1 cellular context compared by ENCODE assay signal in the genomic region with DNA sequence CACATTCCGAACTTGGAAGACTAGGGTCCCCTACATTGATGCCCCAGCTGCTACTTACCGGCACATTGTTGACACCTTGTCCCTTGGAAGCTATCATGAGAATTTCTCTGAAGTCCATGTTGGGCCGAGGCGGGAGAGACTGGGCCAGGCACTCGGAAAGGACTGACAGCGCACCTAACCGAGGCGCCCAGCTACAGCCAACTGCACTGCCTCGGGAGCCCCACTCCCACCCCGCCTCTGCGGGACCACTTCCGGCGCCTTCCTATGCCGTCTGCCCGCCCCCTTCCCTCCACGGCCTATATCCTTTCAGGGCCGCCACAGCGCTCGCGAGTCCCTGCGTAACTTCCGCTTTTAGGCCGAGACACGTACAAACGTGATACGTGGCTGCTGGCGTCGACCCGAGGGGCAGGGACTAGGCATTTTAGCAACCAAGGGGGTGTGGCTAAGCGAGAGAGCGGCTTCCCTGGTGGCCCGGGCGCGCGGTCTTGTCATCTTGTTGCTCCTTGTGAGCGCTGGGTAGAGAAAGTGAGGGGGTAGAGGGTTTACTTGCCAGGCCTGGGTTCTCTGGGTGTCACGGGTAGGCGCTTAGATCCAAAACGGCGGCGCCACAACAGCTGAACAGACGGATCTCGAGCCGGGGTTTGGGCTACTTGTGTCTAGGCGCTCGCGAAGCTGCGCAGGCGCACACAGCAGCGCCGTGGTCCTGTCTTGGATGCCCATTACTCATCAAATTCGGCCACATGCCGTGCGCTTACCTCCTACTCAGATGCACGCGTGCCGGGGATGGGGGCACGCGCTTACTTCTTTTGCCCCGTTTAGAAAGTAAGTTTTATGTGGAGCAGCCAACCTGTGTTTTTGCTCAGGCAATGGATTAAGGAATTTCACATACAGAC.
TF ChIP-seq lines count a peak whose summit lies in the region.

A gene with protein sequence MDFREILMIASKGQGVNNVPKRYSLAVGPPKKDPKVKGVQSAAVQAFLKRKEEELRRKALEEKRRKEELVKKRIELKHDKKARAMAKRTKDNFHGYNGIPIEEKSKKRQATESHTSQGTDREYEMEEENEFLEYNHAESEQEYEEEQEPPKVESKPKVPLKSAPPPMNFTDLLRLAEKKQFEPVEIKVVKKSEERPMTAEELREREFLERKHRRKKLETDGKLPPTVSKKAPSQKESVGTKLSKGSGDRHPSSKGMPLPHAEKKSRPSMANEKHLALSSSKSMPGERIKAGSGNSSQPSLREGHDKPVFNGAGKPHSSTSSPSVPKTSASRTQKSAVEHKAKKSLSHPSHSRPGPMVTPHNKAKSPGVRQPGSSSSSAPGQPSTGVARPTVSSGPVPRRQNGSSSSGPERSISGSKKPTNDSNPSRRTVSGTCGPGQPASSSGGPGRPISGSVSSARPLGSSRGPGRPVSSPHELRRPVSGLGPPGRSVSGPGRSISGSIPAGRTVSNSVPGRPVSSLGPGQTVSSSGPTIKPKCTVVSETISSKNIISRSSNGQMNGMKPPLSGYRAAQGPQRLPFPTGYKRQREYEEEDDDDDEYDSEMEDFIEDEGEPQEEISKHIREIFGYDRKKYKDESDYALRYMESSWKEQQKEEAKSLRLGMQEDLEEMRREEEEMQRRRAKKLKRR (minus strand): TSS at position 203 of the 893 bp plus-strand sequence. CDS start 85 bp downstream, at position 118.

TF ChIP-seq in HepG2, 621 proteins besides CTCF, POLR2A, EP300 and RAD21 (continued from another document and continues in another):
- TF ChIP-seq, protein P1, sequence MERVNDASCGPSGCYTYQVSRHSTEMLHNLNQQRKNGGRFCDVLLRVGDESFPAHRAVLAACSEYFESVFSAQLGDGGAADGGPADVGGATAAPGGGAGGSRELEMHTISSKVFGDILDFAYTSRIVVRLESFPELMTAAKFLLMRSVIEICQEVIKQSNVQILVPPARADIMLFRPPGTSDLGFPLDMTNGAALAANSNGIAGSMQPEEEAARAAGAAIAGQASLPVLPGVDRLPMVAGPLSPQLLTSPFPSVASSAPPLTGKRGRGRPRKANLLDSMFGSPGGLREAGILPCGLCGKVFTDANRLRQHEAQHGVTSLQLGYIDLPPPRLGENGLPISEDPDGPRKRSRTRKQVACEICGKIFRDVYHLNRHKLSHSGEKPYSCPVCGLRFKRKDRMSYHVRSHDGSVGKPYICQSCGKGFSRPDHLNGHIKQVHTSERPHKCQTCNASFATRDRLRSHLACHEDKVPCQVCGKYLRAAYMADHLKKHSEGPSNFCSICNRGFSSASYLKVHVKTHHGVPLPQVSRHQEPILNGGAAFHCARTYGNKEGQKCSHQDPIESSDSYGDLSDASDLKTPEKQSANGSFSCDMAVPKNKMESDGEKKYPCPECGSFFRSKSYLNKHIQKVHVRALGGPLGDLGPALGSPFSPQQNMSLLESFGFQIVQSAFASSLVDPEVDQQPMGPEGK (CRISPR knock-in tag; IDR thresholded peaks at IDR 0.05): peak; percentile 70
- TF ChIP-seq RFXAP (CRISPR knock-in tag; IDR thresholded peaks at IDR 0.05; ENCODE audit: borderline replicate concordance): no peak
- TF ChIP-seq ZNF607 (CRISPR knock-in tag; IDR thresholded peaks at IDR 0.05; ENCODE audit: borderline replicate concordance): no peak
- TF ChIP-seq, protein P2, sequence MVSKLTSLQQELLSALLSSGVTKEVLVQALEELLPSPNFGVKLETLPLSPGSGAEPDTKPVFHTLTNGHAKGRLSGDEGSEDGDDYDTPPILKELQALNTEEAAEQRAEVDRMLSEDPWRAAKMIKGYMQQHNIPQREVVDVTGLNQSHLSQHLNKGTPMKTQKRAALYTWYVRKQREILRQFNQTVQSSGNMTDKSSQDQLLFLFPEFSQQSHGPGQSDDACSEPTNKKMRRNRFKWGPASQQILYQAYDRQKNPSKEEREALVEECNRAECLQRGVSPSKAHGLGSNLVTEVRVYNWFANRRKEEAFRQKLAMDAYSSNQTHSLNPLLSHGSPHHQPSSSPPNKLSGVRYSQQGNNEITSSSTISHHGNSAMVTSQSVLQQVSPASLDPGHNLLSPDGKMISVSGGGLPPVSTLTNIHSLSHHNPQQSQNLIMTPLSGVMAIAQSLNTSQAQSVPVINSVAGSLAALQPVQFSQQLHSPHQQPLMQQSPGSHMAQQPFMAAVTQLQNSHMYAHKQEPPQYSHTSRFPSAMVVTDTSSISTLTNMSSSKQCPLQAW (CRISPR knock-in tag; IDR thresholded peaks at IDR 0.05): peak; percentile 83; the same call in 1 of the 2 replicates
- TF ChIP-seq RFX3 (CRISPR knock-in tag; IDR thresholded peaks at IDR 0.05): no peak; the same call in 1 of the 2 replicates
- no peak for TF ChIP-seq TCF12 (IDR thresholded peaks at IDR 0.05)
- TF ChIP-seq TCF12 (CRISPR knock-in tag; IDR thresholded peaks at IDR 0.05): no peak
- TF ChIP-seq TEAD2 (CRISPR knock-in tag; IDR thresholded peaks at IDR 0.05): no peak
- peak; percentile 100 for TF ChIP-seq ZBTB21 (CRISPR knock-in tag; IDR thresholded peaks at IDR 0.05)
- TF ChIP-seq KLF6 (CRISPR knock-in tag; IDR thresholded peaks at IDR 0.05): no peak; the same call in 1 of the 2 replicates
- peak; percentile 65; the same call in 1 of the 2 replicates for TF ChIP-seq ZBTB20 (CRISPR knock-in tag; IDR thresholded peaks at IDR 0.05; ENCODE audit: borderline replicate concordance, low read depth)
- TF ChIP-seq HNF4A (CRISPR knock-in tag; IDR thresholded peaks at IDR 0.05): peak; percentile 5; the same call in 1 of the 2 replicates
- TF ChIP-seq, protein P3, sequence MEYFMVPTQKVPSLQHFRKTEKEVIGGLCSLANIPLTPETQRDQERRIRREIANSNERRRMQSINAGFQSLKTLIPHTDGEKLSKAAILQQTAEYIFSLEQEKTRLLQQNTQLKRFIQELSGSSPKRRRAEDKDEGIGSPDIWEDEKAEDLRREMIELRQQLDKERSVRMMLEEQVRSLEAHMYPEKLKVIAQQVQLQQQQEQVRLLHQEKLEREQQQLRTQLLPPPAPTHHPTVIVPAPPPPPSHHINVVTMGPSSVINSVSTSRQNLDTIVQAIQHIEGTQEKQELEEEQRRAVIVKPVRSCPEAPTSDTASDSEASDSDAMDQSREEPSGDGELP (IDR thresholded peaks at IDR 0.05; ENCODE audit: borderline replicate concordance, low read depth): peak; percentile 30; the same call in 1 of the 2 replicates
- TF ChIP-seq SOX5 (CRISPR knock-in tag; IDR thresholded peaks at IDR 0.05; ENCODE audit: borderline replicate concordance): peak; percentile 28; the same call in 1 of the 2 replicates
- TF ChIP-seq TEAD3 (CRISPR knock-in tag; optimal IDR thresholded peaks at IDR 0.05; ENCODE audit: borderline replicate concordance): no peak
- TF ChIP-seq ELK4 (CRISPR knock-in tag; IDR thresholded peaks at IDR 0.05; ENCODE audit: borderline replicate concordance): no peak
- TF ChIP-seq ZNF546 (CRISPR knock-in tag; conservative IDR thresholded peaks at IDR 0.05): no peak
- TF ChIP-seq ZNF674 (CRISPR knock-in tag; IDR thresholded peaks at IDR 0.05; ENCODE audit: low read depth): 0 out of 2 replicates have a peak, but pooled peaks have one; percentile 26
- 0 out of 2 replicates have a peak, but pooled peaks have one; percentile 34 for TF ChIP-seq ZNF333 (CRISPR knock-in tag; IDR thresholded peaks at IDR 0.05; ENCODE audit: borderline replicate concordance)
- TF ChIP-seq, protein P4, sequence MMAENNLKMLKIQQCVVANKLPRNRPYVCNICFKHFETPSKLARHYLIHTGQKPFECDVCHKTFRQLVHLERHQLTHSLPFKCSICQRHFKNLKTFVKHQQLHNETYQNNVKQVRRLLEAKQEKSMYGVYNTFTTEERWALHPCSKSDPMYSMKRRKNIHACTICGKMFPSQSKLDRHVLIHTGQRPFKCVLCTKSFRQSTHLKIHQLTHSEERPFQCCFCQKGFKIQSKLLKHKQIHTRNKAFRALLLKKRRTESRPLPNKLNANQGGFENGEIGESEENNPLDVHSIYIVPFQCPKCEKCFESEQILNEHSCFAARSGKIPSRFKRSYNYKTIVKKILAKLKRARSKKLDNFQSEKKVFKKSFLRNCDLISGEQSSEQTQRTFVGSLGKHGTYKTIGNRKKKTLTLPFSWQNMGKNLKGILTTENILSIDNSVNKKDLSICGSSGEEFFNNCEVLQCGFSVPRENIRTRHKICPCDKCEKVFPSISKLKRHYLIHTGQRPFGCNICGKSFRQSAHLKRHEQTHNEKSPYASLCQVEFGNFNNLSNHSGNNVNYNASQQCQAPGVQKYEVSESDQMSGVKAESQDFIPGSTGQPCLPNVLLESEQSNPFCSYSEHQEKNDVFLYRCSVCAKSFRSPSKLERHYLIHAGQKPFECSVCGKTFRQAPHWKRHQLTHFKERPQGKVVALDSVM (CRISPR knock-in tag; IDR thresholded peaks at IDR 0.05): no peak
- peak; percentile 61; the same call in 1 of the 2 replicates for TF ChIP-seq RNF2 (conservative IDR thresholded peaks at IDR 0.05; ENCODE audit: low read depth)
- TF ChIP-seq, protein P5, sequence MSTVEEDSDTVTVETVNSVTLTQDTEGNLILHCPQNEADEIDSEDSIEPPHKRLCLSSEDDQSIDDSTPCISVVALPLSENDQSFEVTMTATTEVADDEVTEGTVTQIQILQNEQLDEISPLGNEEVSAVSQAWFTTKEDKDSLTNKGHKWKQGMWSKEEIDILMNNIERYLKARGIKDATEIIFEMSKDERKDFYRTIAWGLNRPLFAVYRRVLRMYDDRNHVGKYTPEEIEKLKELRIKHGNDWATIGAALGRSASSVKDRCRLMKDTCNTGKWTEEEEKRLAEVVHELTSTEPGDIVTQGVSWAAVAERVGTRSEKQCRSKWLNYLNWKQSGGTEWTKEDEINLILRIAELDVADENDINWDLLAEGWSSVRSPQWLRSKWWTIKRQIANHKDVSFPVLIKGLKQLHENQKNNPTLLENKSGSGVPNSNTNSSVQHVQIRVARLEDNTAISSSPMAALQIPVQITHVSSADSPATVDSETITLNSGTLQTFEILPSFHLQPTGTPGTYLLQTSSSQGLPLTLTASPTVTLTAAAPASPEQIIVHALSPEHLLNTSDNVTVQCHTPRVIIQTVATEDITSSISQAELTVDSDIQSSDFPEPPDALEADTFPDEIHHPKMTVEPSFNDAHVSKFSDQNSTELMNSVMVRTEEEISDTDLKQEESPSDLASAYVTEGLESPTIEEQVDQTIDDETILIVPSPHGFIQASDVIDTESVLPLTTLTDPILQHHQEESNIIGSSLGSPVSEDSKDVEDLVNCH (CRISPR knock-in tag; IDR thresholded peaks at IDR 0.05): no peak
- TF ChIP-seq, protein P6, sequence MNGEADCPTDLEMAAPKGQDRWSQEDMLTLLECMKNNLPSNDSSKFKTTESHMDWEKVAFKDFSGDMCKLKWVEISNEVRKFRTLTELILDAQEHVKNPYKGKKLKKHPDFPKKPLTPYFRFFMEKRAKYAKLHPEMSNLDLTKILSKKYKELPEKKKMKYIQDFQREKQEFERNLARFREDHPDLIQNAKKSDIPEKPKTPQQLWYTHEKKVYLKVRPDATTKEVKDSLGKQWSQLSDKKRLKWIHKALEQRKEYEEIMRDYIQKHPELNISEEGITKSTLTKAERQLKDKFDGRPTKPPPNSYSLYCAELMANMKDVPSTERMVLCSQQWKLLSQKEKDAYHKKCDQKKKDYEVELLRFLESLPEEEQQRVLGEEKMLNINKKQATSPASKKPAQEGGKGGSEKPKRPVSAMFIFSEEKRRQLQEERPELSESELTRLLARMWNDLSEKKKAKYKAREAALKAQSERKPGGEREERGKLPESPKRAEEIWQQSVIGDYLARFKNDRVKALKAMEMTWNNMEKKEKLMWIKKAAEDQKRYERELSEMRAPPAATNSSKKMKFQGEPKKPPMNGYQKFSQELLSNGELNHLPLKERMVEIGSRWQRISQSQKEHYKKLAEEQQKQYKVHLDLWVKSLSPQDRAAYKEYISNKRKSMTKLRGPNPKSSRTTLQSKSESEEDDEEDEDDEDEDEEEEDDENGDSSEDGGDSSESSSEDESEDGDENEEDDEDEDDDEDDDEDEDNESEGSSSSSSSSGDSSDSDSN (CRISPR knock-in tag; IDR thresholded peaks at IDR 0.05): 0 out of 2 replicates have a peak, but pooled peaks have one; percentile 33
- 0 out of 2 replicates have a peak, but pooled peaks have one; percentile 65 for TF ChIP-seq NFE2 (CRISPR knock-in tag; IDR thresholded peaks at IDR 0.05)
- 0 out of 2 replicates have a peak, but pooled peaks have one; percentile 74 for TF ChIP-seq ZNF232 (CRISPR knock-in tag; IDR thresholded peaks at IDR 0.05; ENCODE audit: borderline replicate concordance)
- TF ChIP-seq, protein P7, sequence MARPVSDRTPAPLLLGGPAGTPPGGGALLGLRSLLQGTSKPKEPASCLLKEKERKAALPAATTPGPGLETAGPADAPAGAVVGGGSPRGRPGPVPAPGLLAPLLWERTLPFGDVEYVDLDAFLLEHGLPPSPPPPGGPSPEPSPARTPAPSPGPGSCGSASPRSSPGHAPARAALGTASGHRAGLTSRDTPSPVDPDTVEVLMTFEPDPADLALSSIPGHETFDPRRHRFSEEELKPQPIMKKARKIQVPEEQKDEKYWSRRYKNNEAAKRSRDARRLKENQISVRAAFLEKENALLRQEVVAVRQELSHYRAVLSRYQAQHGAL (CRISPR knock-in tag; IDR thresholded peaks at IDR 0.05; ENCODE audit: not compliant biosample characterization): no peak
- no peak for TF ChIP-seq CAMTA2 (CRISPR knock-in tag; IDR thresholded peaks at IDR 0.05; ENCODE audit: borderline replicate concordance)
- TF ChIP-seq ZNF709 (CRISPR knock-in tag; IDR thresholded peaks at IDR 0.05): peak; percentile 84
- no peak for TF ChIP-seq ONECUT2 (CRISPR knock-in tag; IDR thresholded peaks at IDR 0.05)
- no peak for TF ChIP-seq ATF7-NPFF (CRISPR knock-in tag; IDR thresholded peaks at IDR 0.05; ENCODE audit: low read depth)
- no peak for TF ChIP-seq NR1H2 (CRISPR knock-in tag; IDR thresholded peaks at IDR 0.05; ENCODE audit: borderline replicate concordance, low read depth)
- TF ChIP-seq EZH2 (conservative IDR thresholded peaks at IDR 0.05; ENCODE audit: low read depth, low read length): no peak
- no peak for TF ChIP-seq MAF1 (CRISPR knock-in tag; IDR thresholded peaks at IDR 0.05; ENCODE audit: borderline replicate concordance)
- TF ChIP-seq, protein P8, sequence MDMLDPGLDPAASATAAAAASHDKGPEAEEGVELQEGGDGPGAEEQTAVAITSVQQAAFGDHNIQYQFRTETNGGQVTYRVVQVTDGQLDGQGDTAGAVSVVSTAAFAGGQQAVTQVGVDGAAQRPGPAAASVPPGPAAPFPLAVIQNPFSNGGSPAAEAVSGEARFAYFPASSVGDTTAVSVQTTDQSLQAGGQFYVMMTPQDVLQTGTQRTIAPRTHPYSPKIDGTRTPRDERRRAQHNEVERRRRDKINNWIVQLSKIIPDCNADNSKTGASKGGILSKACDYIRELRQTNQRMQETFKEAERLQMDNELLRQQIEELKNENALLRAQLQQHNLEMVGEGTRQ (IDR thresholded peaks at IDR 0.05; ENCODE audit: low read depth, low read length): no peak
- TF ChIP-seq, protein P8 (CRISPR knock-in tag; IDR thresholded peaks at IDR 0.05; ENCODE audit: borderline replicate concordance): no peak; the same call in 1 of the 2 replicates
- TF ChIP-seq WIZ (CRISPR knock-in tag; IDR thresholded peaks at IDR 0.05): no peak; the same call in 1 of the 2 replicates
- no peak for TF ChIP-seq TCF7L2 (IDR thresholded peaks at IDR 0.05; ENCODE audit: low read depth, low read length)
